In the genomic region with DNA sequence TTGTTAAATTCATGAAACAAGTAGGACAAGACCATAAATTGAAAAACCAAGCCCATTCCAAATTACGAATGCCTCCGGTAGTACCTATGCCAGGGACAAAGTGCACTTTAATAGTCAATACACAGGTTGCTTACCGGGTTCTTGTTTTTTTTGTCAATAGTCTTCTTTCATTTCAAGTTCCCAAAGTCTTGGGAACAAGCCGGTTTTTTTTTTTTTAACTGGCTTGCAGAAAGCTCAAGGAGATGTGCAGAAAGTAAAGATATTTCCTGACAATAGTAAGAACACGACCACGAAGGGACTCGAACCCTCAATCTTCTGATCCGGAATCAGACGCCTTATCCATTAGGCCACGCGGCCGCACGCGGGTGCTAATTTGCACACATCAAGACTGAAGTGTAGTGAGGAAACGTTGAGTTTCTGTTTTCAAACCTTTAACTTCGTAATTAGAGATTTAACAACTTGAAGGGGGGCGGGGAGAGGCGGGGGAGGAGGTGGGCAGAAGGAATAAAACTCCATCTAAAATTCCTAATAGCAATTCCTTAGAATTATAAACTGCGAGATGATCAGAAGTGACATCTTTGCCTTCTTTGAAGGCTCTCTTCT, we compare ENCODE assay signal across 1 cellular context.
TF ChIP-seq lines count a peak whose summit lies in the region.

No MANE protein-coding gene starts in this region.

TF ChIP-seq in K562, 482 proteins besides CTCF, POLR2A, EP300 and RAD21 (continued from another document and continues in another):
- TF ChIP-seq, protein P1, sequence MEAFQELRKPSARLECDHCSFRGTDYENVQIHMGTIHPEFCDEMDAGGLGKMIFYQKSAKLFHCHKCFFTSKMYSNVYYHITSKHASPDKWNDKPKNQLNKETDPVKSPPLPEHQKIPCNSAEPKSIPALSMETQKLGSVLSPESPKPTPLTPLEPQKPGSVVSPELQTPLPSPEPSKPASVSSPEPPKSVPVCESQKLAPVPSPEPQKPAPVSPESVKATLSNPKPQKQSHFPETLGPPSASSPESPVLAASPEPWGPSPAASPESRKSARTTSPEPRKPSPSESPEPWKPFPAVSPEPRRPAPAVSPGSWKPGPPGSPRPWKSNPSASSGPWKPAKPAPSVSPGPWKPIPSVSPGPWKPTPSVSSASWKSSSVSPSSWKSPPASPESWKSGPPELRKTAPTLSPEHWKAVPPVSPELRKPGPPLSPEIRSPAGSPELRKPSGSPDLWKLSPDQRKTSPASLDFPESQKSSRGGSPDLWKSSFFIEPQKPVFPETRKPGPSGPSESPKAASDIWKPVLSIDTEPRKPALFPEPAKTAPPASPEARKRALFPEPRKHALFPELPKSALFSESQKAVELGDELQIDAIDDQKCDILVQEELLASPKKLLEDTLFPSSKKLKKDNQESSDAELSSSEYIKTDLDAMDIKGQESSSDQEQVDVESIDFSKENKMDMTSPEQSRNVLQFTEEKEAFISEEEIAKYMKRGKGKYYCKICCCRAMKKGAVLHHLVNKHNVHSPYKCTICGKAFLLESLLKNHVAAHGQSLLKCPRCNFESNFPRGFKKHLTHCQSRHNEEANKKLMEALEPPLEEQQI (IDR thresholded peaks at IDR 0.05), result peak; percentile 62; the same call in 1 of the 2 replicates
- no peak for TF ChIP-seq E2F3 (CRISPR knock-in tag; IDR thresholded peaks at IDR 0.05)
- peak; percentile 59; the same call in 1 of the 2 replicates for TF ChIP-seq MECOM (CRISPR knock-in tag; IDR thresholded peaks at IDR 0.05)
- no peak for TF ChIP-seq SIN3B (IDR thresholded peaks at IDR 0.05; ENCODE audit: low read depth)
- TF ChIP-seq, protein P2, sequence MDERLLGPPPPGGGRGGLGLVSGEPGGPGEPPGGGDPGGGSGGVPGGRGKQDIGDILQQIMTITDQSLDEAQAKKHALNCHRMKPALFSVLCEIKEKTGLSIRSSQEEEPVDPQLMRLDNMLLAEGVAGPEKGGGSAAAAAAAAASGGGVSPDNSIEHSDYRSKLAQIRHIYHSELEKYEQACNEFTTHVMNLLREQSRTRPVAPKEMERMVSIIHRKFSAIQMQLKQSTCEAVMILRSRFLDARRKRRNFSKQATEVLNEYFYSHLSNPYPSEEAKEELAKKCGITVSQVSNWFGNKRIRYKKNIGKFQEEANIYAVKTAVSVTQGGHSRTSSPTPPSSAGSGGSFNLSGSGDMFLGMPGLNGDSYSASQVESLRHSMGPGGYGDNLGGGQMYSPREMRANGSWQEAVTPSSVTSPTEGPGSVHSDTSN (CRISPR knock-in tag; IDR thresholded peaks at IDR 0.05; ENCODE audit: low read depth), result no peak
- TF ChIP-seq, protein P2 (tag; conservative IDR thresholded peaks at IDR 0.05; ENCODE audit: low read depth), result 0 out of 2 replicates have a peak, but pooled peaks have one; percentile 5
- TF ChIP-seq FOXA1 (IDR thresholded peaks at IDR 0.05; ENCODE audit: borderline replicate concordance), result no peak
- TF ChIP-seq, protein P3, sequence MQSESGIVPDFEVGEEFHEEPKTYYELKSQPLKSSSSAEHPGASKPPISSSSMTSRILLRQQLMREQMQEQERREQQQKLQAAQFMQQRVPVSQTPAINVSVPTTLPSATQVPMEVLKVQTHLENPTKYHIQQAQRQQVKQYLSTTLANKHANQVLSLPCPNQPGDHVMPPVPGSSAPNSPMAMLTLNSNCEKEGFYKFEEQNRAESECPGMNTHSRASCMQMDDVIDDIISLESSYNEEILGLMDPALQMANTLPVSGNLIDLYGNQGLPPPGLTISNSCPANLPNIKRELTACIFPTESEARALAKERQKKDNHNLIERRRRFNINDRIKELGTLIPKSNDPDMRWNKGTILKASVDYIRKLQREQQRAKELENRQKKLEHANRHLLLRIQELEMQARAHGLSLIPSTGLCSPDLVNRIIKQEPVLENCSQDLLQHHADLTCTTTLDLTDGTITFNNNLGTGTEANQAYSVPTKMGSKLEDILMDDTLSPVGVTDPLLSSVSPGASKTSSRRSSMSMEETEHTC (IDR thresholded peaks at IDR 0.05), result 0 out of 2 replicates have a peak, but pooled peaks have one; percentile 8
- TF ChIP-seq TEAD4 (IDR thresholded peaks at IDR 0.05; ENCODE audit: low read length), result peak; percentile 87
- no peak for TF ChIP-seq TEAD4 (CRISPR knock-in tag; IDR thresholded peaks at IDR 0.05; ENCODE audit: borderline replicate concordance)
- peak; percentile 99 for TF ChIP-seq ADNP (tag; IDR thresholded peaks at IDR 0.05)
- TF ChIP-seq FOXP1 (CRISPR knock-in tag; IDR thresholded peaks at IDR 0.05), result peak; percentile 66; the same call in 1 of the 2 replicates
- TF ChIP-seq TBL1XR1 (IDR thresholded peaks at IDR 0.05; ENCODE audit: low read length in 2 of 2), result peak in 1 of 2 experiments; percentile 54; a peak in 1 of 4 replicates
- 0 out of 2 replicates have a peak, but pooled peaks have one; percentile 11 for TF ChIP-seq ILF3 (IDR thresholded peaks at IDR 0.05; ENCODE audit: borderline replicate concordance)
- TF ChIP-seq, protein P4, sequence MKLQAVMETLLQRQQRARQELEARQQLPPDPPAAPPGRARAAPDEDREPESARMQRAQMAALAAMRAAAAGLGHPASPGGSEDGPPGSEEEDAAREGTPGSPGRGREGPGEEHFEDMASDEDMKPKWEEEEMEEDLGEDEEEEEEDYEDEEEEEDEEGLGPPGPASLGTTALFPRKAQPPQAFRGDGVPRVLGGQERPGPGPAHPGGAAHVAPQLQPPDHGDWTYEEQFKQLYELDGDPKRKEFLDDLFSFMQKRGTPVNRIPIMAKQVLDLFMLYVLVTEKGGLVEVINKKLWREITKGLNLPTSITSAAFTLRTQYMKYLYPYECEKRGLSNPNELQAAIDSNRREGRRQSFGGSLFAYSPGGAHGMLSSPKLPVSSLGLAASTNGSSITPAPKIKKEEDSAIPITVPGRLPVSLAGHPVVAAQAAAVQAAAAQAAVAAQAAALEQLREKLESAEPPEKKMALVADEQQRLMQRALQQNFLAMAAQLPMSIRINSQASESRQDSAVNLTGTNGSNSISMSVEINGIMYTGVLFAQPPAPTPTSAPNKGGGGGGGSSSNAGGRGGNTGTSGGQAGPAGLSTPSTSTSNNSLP (IDR thresholded peaks at IDR 0.05; ENCODE audit: borderline replicate concordance, low read depth, low read length), result peak; percentile 85
- no peak; the same call in 1 of the 2 replicates for TF ChIP-seq ESRRA (IDR thresholded peaks at IDR 0.05; ENCODE audit: borderline replicate concordance, low read depth)
- TF ChIP-seq, protein P5, sequence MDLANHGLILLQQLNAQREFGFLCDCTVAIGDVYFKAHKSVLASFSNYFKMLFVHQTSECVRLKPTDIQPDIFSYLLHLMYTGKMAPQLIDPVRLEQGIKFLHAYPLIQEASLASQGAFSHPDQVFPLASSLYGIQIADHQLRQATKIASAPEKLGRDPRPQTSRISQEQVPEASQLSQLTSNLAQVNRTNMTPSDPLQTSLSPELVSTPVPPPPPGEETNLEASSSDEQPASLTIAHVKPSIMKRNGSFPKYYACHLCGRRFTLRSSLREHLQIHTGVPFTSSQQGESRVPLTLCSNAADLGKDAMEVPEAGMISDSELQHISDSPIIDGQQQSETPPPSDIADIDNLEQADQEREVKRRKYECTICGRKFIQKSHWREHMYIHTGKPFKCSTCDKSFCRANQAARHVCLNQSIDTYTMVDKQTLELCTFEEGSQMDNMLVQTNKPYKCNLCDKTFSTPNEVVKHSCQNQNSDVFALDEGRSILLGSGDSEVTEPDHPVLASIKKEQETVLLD (IDR thresholded peaks at IDR 0.05), result peak; percentile 25; the same call in 1 of the 2 replicates
- TF ChIP-seq PURB (CRISPR knock-in tag; IDR thresholded peaks at IDR 0.05; ENCODE audit: low read depth), result no peak
- TF ChIP-seq BRD9 (IDR thresholded peaks at IDR 0.05; ENCODE audit: low read depth, partially characterized antibody), result peak; percentile 71
- TF ChIP-seq, protein P6, sequence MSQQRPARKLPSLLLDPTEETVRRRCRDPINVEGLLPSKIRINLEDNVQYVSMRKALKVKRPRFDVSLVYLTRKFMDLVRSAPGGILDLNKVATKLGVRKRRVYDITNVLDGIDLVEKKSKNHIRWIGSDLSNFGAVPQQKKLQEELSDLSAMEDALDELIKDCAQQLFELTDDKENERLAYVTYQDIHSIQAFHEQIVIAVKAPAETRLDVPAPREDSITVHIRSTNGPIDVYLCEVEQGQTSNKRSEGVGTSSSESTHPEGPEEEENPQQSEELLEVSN (IDR thresholded peaks at IDR 0.05; ENCODE audit: borderline replicate concordance in 1 of 2, extremely low read depth in 1 of 2, insufficient read depth in 1 of 2, insufficient read length in 1 of 2, low read depth in 1 of 2, low read length in 1 of 2, poor library complexity in 1 of 2, severe bottlenecking in 1 of 2), result peak in 1 of 2 experiments; percentile 51
- TF ChIP-seq RCOR1 (IDR thresholded peaks at IDR 0.05; ENCODE audit: borderline replicate concordance in 1 of 2, low read depth in 2 of 2, low read length in 2 of 2), result peak; percentile 40 to 75; a peak in 3 of 4 replicates
- TF ChIP-seq MYNN (IDR thresholded peaks at IDR 0.05), result no peak
- no peak for TF ChIP-seq MYNN (CRISPR knock-in tag; IDR thresholded peaks at IDR 0.05)
- TF ChIP-seq PHF20 (IDR thresholded peaks at IDR 0.05; ENCODE audit: partially characterized antibody), result peak; percentile 67
- peak; percentile 75 for TF ChIP-seq CREM (IDR thresholded peaks at IDR 0.05; ENCODE audit: low read depth)
- TF ChIP-seq, protein P7, sequence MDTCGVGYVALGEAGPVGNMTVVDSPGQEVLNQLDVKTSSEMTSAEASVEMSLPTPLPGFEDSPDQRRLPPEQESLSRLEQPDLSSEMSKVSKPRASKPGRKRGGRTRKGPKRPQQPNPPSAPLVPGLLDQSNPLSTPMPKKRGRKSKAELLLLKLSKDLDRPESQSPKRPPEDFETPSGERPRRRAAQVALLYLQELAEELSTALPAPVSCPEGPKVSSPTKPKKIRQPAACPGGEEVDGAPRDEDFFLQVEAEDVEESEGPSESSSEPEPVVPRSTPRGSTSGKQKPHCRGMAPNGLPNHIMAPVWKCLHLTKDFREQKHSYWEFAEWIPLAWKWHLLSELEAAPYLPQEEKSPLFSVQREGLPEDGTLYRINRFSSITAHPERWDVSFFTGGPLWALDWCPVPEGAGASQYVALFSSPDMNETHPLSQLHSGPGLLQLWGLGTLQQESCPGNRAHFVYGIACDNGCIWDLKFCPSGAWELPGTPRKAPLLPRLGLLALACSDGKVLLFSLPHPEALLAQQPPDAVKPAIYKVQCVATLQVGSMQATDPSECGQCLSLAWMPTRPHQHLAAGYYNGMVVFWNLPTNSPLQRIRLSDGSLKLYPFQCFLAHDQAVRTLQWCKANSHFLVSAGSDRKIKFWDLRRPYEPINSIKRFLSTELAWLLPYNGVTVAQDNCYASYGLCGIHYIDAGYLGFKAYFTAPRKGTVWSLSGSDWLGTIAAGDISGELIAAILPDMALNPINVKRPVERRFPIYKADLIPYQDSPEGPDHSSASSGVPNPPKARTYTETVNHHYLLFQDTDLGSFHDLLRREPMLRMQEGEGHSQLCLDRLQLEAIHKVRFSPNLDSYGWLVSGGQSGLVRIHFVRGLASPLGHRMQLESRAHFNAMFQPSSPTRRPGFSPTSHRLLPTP (IDR thresholded peaks at IDR 0.05; ENCODE audit: borderline replicate concordance, extremely low read depth, insufficient read length), result peak; percentile 94
- TF ChIP-seq CXXC5 (CRISPR knock-in tag; IDR thresholded peaks at IDR 0.05), result peak; percentile 85
- peak; percentile 70 for TF ChIP-seq GATAD2B (IDR thresholded peaks at IDR 0.05; ENCODE audit: borderline replicate concordance)
- TF ChIP-seq GTF2E2 (tag; IDR thresholded peaks at IDR 0.05), result peak; percentile 49; the same call in 1 of the 2 replicates
- TF ChIP-seq, protein P8, sequence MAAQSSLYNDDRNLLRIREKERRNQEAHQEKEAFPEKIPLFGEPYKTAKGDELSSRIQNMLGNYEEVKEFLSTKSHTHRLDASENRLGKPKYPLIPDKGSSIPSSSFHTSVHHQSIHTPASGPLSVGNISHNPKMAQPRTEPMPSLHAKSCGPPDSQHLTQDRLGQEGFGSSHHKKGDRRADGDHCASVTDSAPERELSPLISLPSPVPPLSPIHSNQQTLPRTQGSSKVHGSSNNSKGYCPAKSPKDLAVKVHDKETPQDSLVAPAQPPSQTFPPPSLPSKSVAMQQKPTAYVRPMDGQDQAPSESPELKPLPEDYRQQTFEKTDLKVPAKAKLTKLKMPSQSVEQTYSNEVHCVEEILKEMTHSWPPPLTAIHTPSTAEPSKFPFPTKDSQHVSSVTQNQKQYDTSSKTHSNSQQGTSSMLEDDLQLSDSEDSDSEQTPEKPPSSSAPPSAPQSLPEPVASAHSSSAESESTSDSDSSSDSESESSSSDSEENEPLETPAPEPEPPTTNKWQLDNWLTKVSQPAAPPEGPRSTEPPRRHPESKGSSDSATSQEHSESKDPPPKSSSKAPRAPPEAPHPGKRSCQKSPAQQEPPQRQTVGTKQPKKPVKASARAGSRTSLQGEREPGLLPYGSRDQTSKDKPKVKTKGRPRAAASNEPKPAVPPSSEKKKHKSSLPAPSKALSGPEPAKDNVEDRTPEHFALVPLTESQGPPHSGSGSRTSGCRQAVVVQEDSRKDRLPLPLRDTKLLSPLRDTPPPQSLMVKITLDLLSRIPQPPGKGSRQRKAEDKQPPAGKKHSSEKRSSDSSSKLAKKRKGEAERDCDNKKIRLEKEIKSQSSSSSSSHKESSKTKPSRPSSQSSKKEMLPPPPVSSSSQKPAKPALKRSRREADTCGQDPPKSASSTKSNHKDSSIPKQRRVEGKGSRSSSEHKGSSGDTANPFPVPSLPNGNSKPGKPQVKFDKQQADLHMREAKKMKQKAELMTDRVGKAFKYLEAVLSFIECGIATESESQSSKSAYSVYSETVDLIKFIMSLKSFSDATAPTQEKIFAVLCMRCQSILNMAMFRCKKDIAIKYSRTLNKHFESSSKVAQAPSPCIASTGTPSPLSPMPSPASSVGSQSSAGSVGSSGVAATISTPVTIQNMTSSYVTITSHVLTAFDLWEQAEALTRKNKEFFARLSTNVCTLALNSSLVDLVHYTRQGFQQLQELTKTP (IDR thresholded peaks at IDR 0.05; ENCODE audit: low read depth in 1 of 2, partially characterized antibody in 2 of 2), result peak in 1 of 2 experiments; percentile 18
- peak in 1 of 2 experiments; percentile 14; a peak in 1 of 4 replicates for TF ChIP-seq CSDE1 (IDR thresholded peaks at IDR 0.05)
- peak; percentile 51 for TF ChIP-seq BRF1 (IDR thresholded peaks at IDR 0.05; ENCODE audit: borderline replicate concordance, extremely low read depth, insufficient read length)
- TF ChIP-seq NFIC (IDR thresholded peaks at IDR 0.05), result peak; percentile 63
